In the genomic region with DNA sequence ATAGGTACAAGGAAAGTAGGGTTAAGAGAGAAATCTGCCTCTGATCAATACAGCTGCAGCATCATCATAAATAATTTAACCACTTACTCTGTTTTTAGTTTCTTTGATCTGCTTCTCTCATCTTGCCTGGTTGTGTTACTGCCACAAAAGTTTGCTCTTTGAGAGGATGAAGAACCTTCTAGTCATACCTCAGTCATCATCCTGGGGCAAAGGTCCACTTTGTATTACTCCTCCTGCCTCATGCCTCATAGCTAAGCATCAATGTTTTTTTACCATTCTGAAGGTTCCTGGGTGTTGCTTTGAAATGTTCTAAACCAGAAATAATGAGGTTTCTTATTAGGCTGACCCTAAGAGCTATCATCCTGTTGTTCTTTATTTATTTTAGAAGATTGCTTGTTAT, we compare ENCODE assay signal across 1 cellular context.
TF ChIP-seq lines count a peak whose summit lies in the region.

No MANE protein-coding gene starts in this region.

TF ChIP-seq in HCT116, 20 proteins besides CTCF, POLR2A, EP300 and RAD21 (continued from another document):
- TF ChIP-seq ELF1 (IDR thresholded peaks at IDR 0.05; ENCODE audit: borderline replicate concordance, low read depth) (no peak), EZH2 (IDR thresholded peaks at IDR 0.05) (no peak), SP1 (IDR thresholded peaks at IDR 0.05; ENCODE audit: low read depth) (no peak), POLR2AphosphoS5 (IDR thresholded peaks at IDR 0.05; ENCODE audit: low read depth, low read length) (no peak)
- TF ChIP-seq, protein P1, sequence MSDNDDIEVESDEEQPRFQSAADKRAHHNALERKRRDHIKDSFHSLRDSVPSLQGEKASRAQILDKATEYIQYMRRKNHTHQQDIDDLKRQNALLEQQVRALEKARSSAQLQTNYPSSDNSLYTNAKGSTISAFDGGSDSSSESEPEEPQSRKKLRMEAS (IDR thresholded peaks at IDR 0.05) = no peak
TF ChIP-seq in HCT116: peak in this region for 0.
